In genomic region chr7:70131807-70132565, GRCh38 we compare ENCODE assay signal across 19 cellular contexts.
DNase-seq lines count a peak whose midpoint lies in the region; ATAC-seq, FAIRE-seq and TF ChIP-seq lines count a peak whose summit lies in the region.
"Had no signal": no experiment of that assay in that cellular context is flagged by ENCODE, and none has a peak within 500 bp of the region (broad histone marks: within the 10 kb centered on the region; RNA-seq: fewer than 3 reads in every experiment).

No MANE protein-coding gene starts in this region.

- intact Hi-C loops in sciatic nerve (cut with DNase I) = no loop called here

- H3K4me1 ChIP-seq in SJCRH30 (peaks cover 51% of the 10 kb centered on the region), neural progenitor cell (peaks cover 13% of the 10 kb centered on the region)
- H3K4me1 ChIP-seq: body of pancreas had no signal

- H3K9ac ChIP-seq in neural progenitor cell = no peak overlapping the region

- peak overlapping the region; percentile 6 for H3K27ac Mint-ChIP-seq in neural progenitor cell
- H3K27ac Mint-ChIP-seq: activated naive CD4-positive, alpha-beta T cell treated with anti-CD3 and anti-CD28 coated beads for 36 hours; CD14-positive monocyte; dendritic cell treated with granulocyte-macrophage colony-stimulating factor and Interleukin-4, amounts not matched to agents 40 ng/mL and 50 ng/mL, for 4 days; stimulated activated memory B cell treated with anti-CD40 and anti-IgM and Interleukin-4, amounts not matched to agents 10 μg/mL and 1 μg/mL and 100 μg/mL, for 72 hours had no signal

- no peak for FAIRE-seq in H54 (lab: Jason Lieb, UNC)
- FAIRE-seq: GM12878 had no signal

- peaks cover 30% of the 10 kb centered on the region for H3K4me1 Mint-ChIP-seq in neural progenitor cell
- H3K4me1 Mint-ChIP-seq: CD14-positive monocyte; stimulated activated memory B cell treated with anti-CD40 and anti-IgM and Interleukin-4, amounts not matched to agents 10 μg/mL and 1 μg/mL and 100 μg/mL, for 72 hours had no signal

- H3K27ac ChIP-seq in SJCRH30 (peak overlapping the region; percentile 92), neural progenitor cell (no peak overlapping the region)
- H3K27ac ChIP-seq: 22Rv1, body of pancreas, tibial nerve had no signal

- H3K4me3 ChIP-seq in SJCRH30 = peak overlapping the region; percentile 40
- no peak overlapping the region for H3K4me3 ChIP-seq in neural progenitor cell
- H3K4me3 ChIP-seq: body of pancreas, GM12878, tibial nerve had no signal

- no peaks in the 10 kb centered on the region for H3K9me3 ChIP-seq in SJCRH30 (replicated peaks)
- H3K9me3 ChIP-seq in neural progenitor cell (ENCODE audit: low read depth) = no peaks in the 10 kb centered on the region
- H3K9me3 ChIP-seq: body of pancreas, tibial nerve had no signal

- H3K27me3 ChIP-seq in SJCRH30 = no peaks in the 10 kb centered on the region
- no peaks in the 10 kb centered on the region for H3K27me3 ChIP-seq in neural progenitor cell
- H3K27me3 ChIP-seq: body of pancreas, tibial nerve had no signal

- H3K4me3 Mint-ChIP-seq in neural progenitor cell = no peak overlapping the region
- H3K4me3 Mint-ChIP-seq: activated naive CD4-positive, alpha-beta T cell treated with anti-CD3 and anti-CD28 coated beads for 36 hours; CD14-positive monocyte; dendritic cell treated with granulocyte-macrophage colony-stimulating factor and Interleukin-4, amounts not matched to agents 40 ng/mL and 50 ng/mL, for 4 days; stimulated activated memory B cell treated with anti-CD40 and anti-IgM and Interleukin-4, amounts not matched to agents 10 μg/mL and 1 μg/mL and 100 μg/mL, for 72 hours had no signal

- no peak for TF ChIP-seq POLR2A in H54 (IDR thresholded peaks at IDR 0.05; ENCODE audit: low read depth, low read length)

- H2AFZ ChIP-seq in neural progenitor cell (replicated peaks) = no peak overlapping the region

- H3K9me3 Mint-ChIP-seq in neural progenitor cell = no peaks in the 10 kb centered on the region
- H3K9me3 Mint-ChIP-seq: activated naive CD4-positive, alpha-beta T cell treated with anti-CD3 and anti-CD28 coated beads for 36 hours; dendritic cell treated with granulocyte-macrophage colony-stimulating factor and Interleukin-4, amounts not matched to agents 40 ng/mL and 50 ng/mL, for 4 days had no signal

- H4K20me1 ChIP-seq in neural progenitor cell (ENCODE audit: low read depth) = no peaks in the 10 kb centered on the region

- H3K36me3 ChIP-seq in SJCRH30 = no peaks in the 10 kb centered on the region
- H3K36me3 ChIP-seq in neural progenitor cell = no peaks in the 10 kb centered on the region
- H3K36me3 ChIP-seq: tibial nerve had no signal

- no peak for TF ChIP-seq CTCF in neural progenitor cell (IDR thresholded peaks at IDR 0.05)

- H3K79me2 ChIP-seq in neural progenitor cell (ENCODE audit: low read depth) = no peaks in the 10 kb centered on the region

- H3K36me3 Mint-ChIP-seq in neural progenitor cell = peaks cover 6% of the 10 kb centered on the region
- H3K36me3 Mint-ChIP-seq: CD14-positive monocyte had no signal

- no peak for ATAC-seq in sciatic nerve
- ATAC-seq: body of pancreas; GM12878; stimulated activated memory B cell treated with anti-CD40 and anti-IgM and Interleukin-4, amounts not matched to agents 10 μg/mL and 1 μg/mL and 100 μg/mL, for 72 hours had no signal

- H3K4me2 ChIP-seq in neural progenitor cell = no peak overlapping the region

- no peaks in the 10 kb centered on the region for H3F3A ChIP-seq in neural progenitor cell (ENCODE audit: low read depth)

- DNase-seq in DMS 273 (lab: John Stamatoyannopoulos, UW; ENCODE audit: unreplicated experiment) = peak; percentile 69
- no peak for DNase-seq in DMS 273 treated with DMSO at 0.1 percent for 48 hours (lab: John Stamatoyannopoulos, UW)
- peak; percentile 31 for DNase-seq in NCI-H146 (lab: John Stamatoyannopoulos, UW)
- peak; percentile 85 to 98 for DNase-seq in SJCRH30
- no peak for DNase-seq in neural progenitor cell (ENCODE audit: low spot score)
- no peak for DNase-seq in inferior parietal cortex (ENCODE audit: extremely low spot score)
- no peak for DNase-seq in H54 (ENCODE audit: insufficient read length, low spot score)
- DNase-seq in sciatic nerve (ENCODE audit: low spot score) = no peak
- DNase-seq: activated CD8-positive, alpha-beta memory T cell treated with anti-CD3 and anti-CD28 coated beads, Interleukin-2, amount 50 U/mL, for 48 hours; activated naive CD4-positive, alpha-beta T cell treated with anti-CD3 and anti-CD28 coated beads for 36 hours; body of pancreas; HCEC 1CT; islet precursor cell had no signal

- H3K27me3 Mint-ChIP-seq in neural progenitor cell (ENCODE audit: insufficient read depth, low read depth) = peaks cover 4% of the 10 kb centered on the region
- H3K27me3 Mint-ChIP-seq: dendritic cell treated with granulocyte-macrophage colony-stimulating factor and Interleukin-4, amounts not matched to agents 40 ng/mL and 50 ng/mL, for 4 days; stimulated activated memory B cell treated with anti-CD40 and anti-IgM and Interleukin-4, amounts not matched to agents 10 μg/mL and 1 μg/mL and 100 μg/mL, for 72 hours had no signal

Comparison
In these comparisons a context has a peak if more than half of its experiments do, and no peak if none do; other contexts are left out.
1. DNase-seq: peak in DMS 273 (single experiment), NCI-H146 (single experiment) and SJCRH30 (2 of 2); none in DMS 273 treated with DMSO at 0.1 percent for 48 hours (single experiment), neural progenitor cell (single experiment), inferior parietal cortex (single experiment), H54 (single experiment) and sciatic nerve (single experiment).